8 cellular contexts compared by ENCODE assay signal in genomic region chr12:15789215-15790171, GRCh38. TPM values are rescaled to one million over a fixed set of nuclear protein-coding genes. Genes with fewer than 3 reads are reported as not detected.
DNase-seq lines count a peak whose midpoint lies in the region; ATAC-seq and TF ChIP-seq lines count a peak whose summit lies in the region.

Gene EPS8, minus strand, starts transcription at chr12:15789388. Its CDS starts 106,437 bp downstream, at chr12:15682951.

- H3K27ac ChIP-seq in SK-N-SH (ENCODE audit: low read depth in 2 of 2, low read length in 1 of 2) (peak within 1 kb of the TSS; percentile 56 to 79), osteoblast (ENCODE audit: low read depth, low read length) (peak within 1 kb of the TSS; percentile 92), temporal lobe (ENCODE audit: low read depth, low read length) (peak within 1 kb of the TSS; percentile 76)

- peak; percentile 92 to 95 for ATAC-seq in activated naive CD4-positive, alpha-beta T cell treated with anti-CD3 and anti-CD28 coated beads, Interleukin-2, amount 50 U/mL, for 72 hours

- no peak for TF ChIP-seq RAD21 in SK-N-SH (IDR thresholded peaks at IDR 0.05; ENCODE audit: low read length)

- peak in 1 of 2 experiments; percentile 35; a peak in 1 of 4 replicates for TF ChIP-seq EP300 in SK-N-SH (IDR thresholded peaks at IDR 0.05; ENCODE audit: borderline replicate concordance in 1 of 2, low read depth in 1 of 2, low read length in 1 of 2)

- CTCF ChIA-PET in SK-N-SH (lab: Yijun Ruan, JAX): interaction anchor here (0.6 to 1.8 kb wide), 3 partner anchors 17 to 88 kb away, joined by 3 to 5 read pairs (median 4); no protein-coding TSS in a partner anchor

- no peak for TF ChIP-seq CTCF in GM06990 (IDR thresholded peaks at IDR 0.05; ENCODE audit: insufficient read depth, low read length, poor library complexity, severe bottlenecking)
- no peak for TF ChIP-seq CTCF in HFF-Myc (IDR thresholded peaks at IDR 0.05; ENCODE audit: low read depth, low read length, missing control alignments)
- no peak for TF ChIP-seq CTCF in SK-N-SH (IDR thresholded peaks at IDR 0.05)
- no peak for TF ChIP-seq CTCF in osteoblast (IDR thresholded peaks at IDR 0.05; ENCODE audit: extremely low read depth, low read depth, low read length)

- H3K27me3 ChIP-seq in GM06990 (replicated peaks; ENCODE audit: control insufficient read depth, insufficient read depth, low read length) (0 out of 2 replicates have a peak, but pooled peaks cover 2% of the 10 kb centered on the region), SK-N-SH (ENCODE audit: insufficient read depth) (no peaks in the 10 kb centered on the region), osteoblast (ENCODE audit: insufficient read depth, low read length) (no peaks in the 10 kb centered on the region)

- H3K4me1 ChIP-seq in SK-N-SH (ENCODE audit: control insufficient read depth in 1 of 2, insufficient read depth in 2 of 2, low read depth in 1 of 2, low read length in 1 of 2) (peaks cover 11 to 12% of the 10 kb centered on the region in 2 experiments; a peak in 3 of 4 replicates), osteoblast (ENCODE audit: insufficient read depth, low read length) (peaks cover 24% of the 10 kb centered on the region)

- no peaks in the 10 kb centered on the region for H3K9me2 ChIP-seq in SK-N-SH

- H2AFZ ChIP-seq in SK-N-SH (ENCODE audit: low read depth) (peak within 1 kb of the TSS; percentile 87), osteoblast (ENCODE audit: low read length) (peak within 1 kb of the TSS; percentile 92)

- no peaks in the 10 kb centered on the region for H3F3A ChIP-seq in SK-N-SH (replicated peaks; ENCODE audit: insufficient read depth)

- POLR2A ChIA-PET in SK-N-SH (lab: Yijun Ruan, JAX): no interaction called here

- H3K4me3 ChIP-seq in GM06990 (replicated peaks; ENCODE audit: low read depth, low read length) (peak within 1 kb of the TSS; percentile 62), HFF-Myc (replicated peaks; ENCODE audit: low read depth, low read length) (peak within 1 kb of the TSS; percentile 71), SK-N-SH (ENCODE audit: low read depth in 2 of 2, low read length in 1 of 2) (peak within 1 kb of the TSS; percentile 75 to 93), osteoblast (ENCODE audit: insufficient read depth, low read length) (peak within 1 kb of the TSS; percentile 84)

- H3K36me3 ChIP-seq in GM06990 (ENCODE audit: control insufficient read depth, insufficient read depth, low read length) (no peaks in the 10 kb centered on the region), SK-N-SH (replicated peaks in 1 of 2; ENCODE audit: control insufficient read depth in 1 of 2, insufficient read depth in 2 of 2, low read length in 1 of 2) (peaks cover 0 to 6% of the 10 kb centered on the region in 2 experiments), osteoblast (ENCODE audit: insufficient read depth, low read length) (peaks cover 7% of the 10 kb centered on the region)

- H3K4me2 ChIP-seq in SK-N-SH: peak within 1 kb of the TSS; percentile 82
- H3K4me2 ChIP-seq in osteoblast (ENCODE audit: insufficient read depth, low read length): peak within 1 kb of the TSS; percentile 77

- H3K9ac ChIP-seq in SK-N-SH: peak within 1 kb of the TSS; percentile 88

- 30% methylated on average over 14 of the region's 85 CpGs for WGBS in SK-N-SH (ENCODE audit: low lambda C conversion rate)

- H3K9me3 ChIP-seq in SK-N-SH (no peaks in the 10 kb centered on the region), osteoblast (ENCODE audit: low read depth, low read length) (no peaks in the 10 kb centered on the region)

- DNase-seq in GM06990 (ENCODE audit: extremely low read depth, insufficient read length): peak; percentile 91
- peak; percentile 59 for DNase-seq in HFF-Myc (ENCODE audit: extremely low read depth, low read depth)
- peak; percentile 93 for DNase-seq in NAMALWA (ENCODE audit: low spot score)
- peak; percentile 95 for DNase-seq in SK-N-SH
- peak; percentile 87 to 92 for DNase-seq in activated naive CD4-positive, alpha-beta T cell treated with anti-CD3 and anti-CD28 coated beads, Interleukin-2, amount 50 U/mL, for 72 hours (ENCODE audit: low spot score in 2 of 2)
- DNase-seq in glomerular visceral epithelial cell (ENCODE audit: extremely low spot score): peak; percentile 93
- DNase-seq in osteoblast (ENCODE audit: insufficient read length, low spot score, missing footprints): peak; percentile 95

- peaks cover 6% of the 10 kb centered on the region in 2 donors for H3K36me3 Mint-ChIP-seq in activated naive CD4-positive, alpha-beta T cell treated with anti-CD3 and anti-CD28 coated beads, Interleukin-2, amount 50 U/mL, for 72 hours

- H3K27ac Mint-ChIP-seq in activated naive CD4-positive, alpha-beta T cell treated with anti-CD3 and anti-CD28 coated beads, Interleukin-2, amount 50 U/mL, for 72 hours: peak within 1 kb of the TSS; percentile 32 to 79

- H4K20me1 ChIP-seq in SK-N-SH (ENCODE audit: insufficient read depth) (no peaks in the 10 kb centered on the region), osteoblast (ENCODE audit: insufficient read depth, low read length) (peaks cover 16% of the 10 kb centered on the region)

- peaks cover 44% of the 10 kb centered on the region for H3K79me2 ChIP-seq in SK-N-SH (ENCODE audit: insufficient read depth)
- H3K79me2 ChIP-seq in osteoblast (ENCODE audit: insufficient read depth, low read length): peaks cover 55% of the 10 kb centered on the region

- H3K9me3 Mint-ChIP-seq in activated naive CD4-positive, alpha-beta T cell treated with anti-CD3 and anti-CD28 coated beads, Interleukin-2, amount 50 U/mL, for 72 hours: no peaks in the 10 kb centered on the region

TF ChIP-seq in SK-N-SH, 30 proteins besides CTCF, POLR2A, EP300 and RAD21 (continues in another document):
- TF ChIP-seq TAF1 (IDR thresholded peaks at IDR 0.05; ENCODE audit: borderline replicate concordance, low read depth, low read length): peak; percentile 81
- TF ChIP-seq SMC3 (IDR thresholded peaks at IDR 0.05; ENCODE audit: low read depth, low read length): peak; percentile 19; the same call in 1 of the 2 replicates
- no peak for TF ChIP-seq ZBTB33 (IDR thresholded peaks at IDR 0.05; ENCODE audit: borderline replicate concordance, low read depth)
- TF ChIP-seq POLR2AphosphoS5 (IDR thresholded peaks at IDR 0.05; ENCODE audit: low read depth, low read length): peak; percentile 86
- TF ChIP-seq, protein P1, sequence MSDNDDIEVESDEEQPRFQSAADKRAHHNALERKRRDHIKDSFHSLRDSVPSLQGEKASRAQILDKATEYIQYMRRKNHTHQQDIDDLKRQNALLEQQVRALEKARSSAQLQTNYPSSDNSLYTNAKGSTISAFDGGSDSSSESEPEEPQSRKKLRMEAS (IDR thresholded peaks at IDR 0.05; ENCODE audit: low read depth): peak; percentile 90
- TF ChIP-seq RFX5 (IDR thresholded peaks at IDR 0.05; ENCODE audit: low read length): peak; percentile 43; the same call in 1 of the 2 replicates
- TF ChIP-seq EZH2phosphoT487 (IDR thresholded peaks at IDR 0.05; ENCODE audit: borderline replicate concordance, low read depth): no peak
- TF ChIP-seq, protein P2, sequence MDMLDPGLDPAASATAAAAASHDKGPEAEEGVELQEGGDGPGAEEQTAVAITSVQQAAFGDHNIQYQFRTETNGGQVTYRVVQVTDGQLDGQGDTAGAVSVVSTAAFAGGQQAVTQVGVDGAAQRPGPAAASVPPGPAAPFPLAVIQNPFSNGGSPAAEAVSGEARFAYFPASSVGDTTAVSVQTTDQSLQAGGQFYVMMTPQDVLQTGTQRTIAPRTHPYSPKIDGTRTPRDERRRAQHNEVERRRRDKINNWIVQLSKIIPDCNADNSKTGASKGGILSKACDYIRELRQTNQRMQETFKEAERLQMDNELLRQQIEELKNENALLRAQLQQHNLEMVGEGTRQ (IDR thresholded peaks at IDR 0.05; ENCODE audit: borderline replicate concordance, low read depth, low read length): no peak; the same call in 1 of the 2 replicates
- TF ChIP-seq MXI1 (IDR thresholded peaks at IDR 0.05; ENCODE audit: low read depth, low read length): no peak
- no peak for TF ChIP-seq TEAD4 (IDR thresholded peaks at IDR 0.05; ENCODE audit: borderline replicate concordance, insufficient read depth)
- TF ChIP-seq SIN3A (IDR thresholded peaks at IDR 0.05; ENCODE audit: borderline replicate concordance, low read depth, low read length): 0 out of 2 replicates have a peak, but pooled peaks have one; percentile 38
- peak; percentile 10; the same call in 1 of the 2 replicates for TF ChIP-seq PBX3 (IDR thresholded peaks at IDR 0.05)
- TF ChIP-seq FOXJ3 (CRISPR knock-in tag; IDR thresholded peaks at IDR 0.05): no peak
- TF ChIP-seq GATA2 (CRISPR knock-in tag; IDR thresholded peaks at IDR 0.05): peak; percentile 85
- no peak; the same call in 1 of the 2 replicates for TF ChIP-seq YY1 (IDR thresholded peaks at IDR 0.05; ENCODE audit: low read depth)

RNA-seq across cellular contexts. Expression of gene EPS8, which starts in this region (rescaled TPM):
- polyA plus RNA-seq in SK-N-SH (2012; rRNA removed): 18.6 and 19.8 TPM in 2 replicates
- polyA plus RNA-seq in SK-N-SH (2012; cell fraction: cytosol; rRNA removed): 16.0 and 20.7 TPM in 2 replicates
- 12.1 and 24.0 TPM in 2 replicates for polyA plus RNA-seq in SK-N-SH (2012; cell fraction: nucleus; rRNA removed)
- 1 to 10 TPM; 4.9 to 6.0 TPM for total RNA-seq in activated naive CD4-positive, alpha-beta T cell treated with anti-CD3 and anti-CD28 coated beads, Interleukin-2, amount 50 U/mL, for 72 hours
- total RNA-seq in osteoblast: 139 and 160 TPM in 2 replicates
- 72.0 TPM for total RNA-seq in temporal lobe

Comparison
In these comparisons a context has a peak if more than half of its experiments do, and no peak if none do; other contexts are left out.
1. Peak in every context shown above with its lines: DNase-seq, ATAC-seq, H3K4me3 ChIP-seq and H3K27ac ChIP-seq.
2. RNA of gene EPS8 (total RNA-seq): 139 to 160 TPM in osteoblast and 72.0 TPM in temporal lobe (single experiment); 4.9 to 6.0 TPM in activated naive CD4-positive, alpha-beta T cell treated with anti-CD3 and anti-CD28 coated beads, Interleukin-2, amount 50 U/mL, for 72 hours; every median in the first group is over 10 times any median in the second.